In the genomic region with DNA sequence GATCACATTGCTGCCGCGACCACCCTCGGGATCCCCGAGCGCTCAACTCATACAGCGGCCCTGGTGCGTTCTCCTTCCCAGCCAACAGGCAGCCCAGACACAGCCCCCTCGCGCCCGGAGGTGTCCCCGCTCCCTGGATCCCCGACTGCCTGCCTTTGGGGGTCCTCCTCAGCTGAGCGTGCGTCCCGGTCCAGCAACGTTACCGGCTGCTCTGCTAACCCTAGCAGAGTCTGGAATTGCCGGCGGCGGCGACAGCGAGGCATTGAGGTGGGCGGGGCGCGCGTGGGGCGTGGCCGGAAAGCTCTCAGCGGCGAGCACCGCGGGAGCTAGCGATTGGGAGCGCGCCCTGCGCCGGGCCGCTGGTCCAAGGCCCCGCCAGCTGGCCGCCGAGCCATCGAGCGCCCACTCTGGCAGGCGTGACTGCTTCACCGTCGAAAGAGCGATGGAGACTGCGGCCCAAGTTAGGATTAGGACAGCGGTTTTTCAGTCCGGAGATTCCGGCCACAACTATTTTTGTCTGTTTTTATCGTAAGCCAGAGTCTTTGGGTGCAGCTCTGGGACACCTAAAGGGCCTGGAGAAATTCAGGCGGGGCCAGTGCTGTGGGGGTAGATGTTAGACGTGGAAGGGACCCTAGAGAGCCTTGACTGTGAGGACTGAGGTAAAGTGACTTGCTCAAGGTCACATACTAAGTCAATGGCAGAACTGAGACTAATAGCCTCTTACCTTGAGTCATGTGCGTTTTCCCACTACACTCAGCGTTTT, we compare ENCODE assay signal across 8 cellular contexts. TPM values are rescaled to one million over a fixed set of nuclear protein-coding genes. Genes with fewer than 3 reads are reported as not detected.
DNase-seq lines count a peak whose midpoint lies in the region; ATAC-seq and FAIRE-seq lines count a peak whose summit lies in the region.

Gene HEATR5A, minus strand, starts transcription at position 232 of the 763 bp plus-strand sequence. CDS start 17,575 bp downstream, outside the sequence.

- peaks cover 19% of the 10 kb centered on the region for H3K4me1 Mint-ChIP-seq in T-helper 17 cell

- H3K4me3 ChIP-seq in right cardiac atrium (ENCODE audit: low read length) = peak within 1 kb of the TSS; percentile 75

- DNase-seq in NCI-H187 (lab: John Stamatoyannopoulos, UW) (peak; percentile 86 to 94), T-helper 17 cell (peak; percentile 86 to 94 (median 90)), anterior cingulate cortex (lab: John Stamatoyannopoulos, UW) (peak; percentile 46 to 97 (median 89)), right cardiac atrium (peak; percentile 97 to 99 (median 99)), pulmonary artery endothelial cell (ENCODE audit: low read depth, low spot score) (peak; percentile 82), urothelium cell line (ENCODE audit: low spot score) (peak; percentile 97)

- ATAC-seq in GM18502 (IDR thresholded peaks at IDR 0.05; ENCODE audit: poor library complexity, unreplicated experiment) (peak; percentile 97), HG02943 (IDR thresholded peaks at IDR 0.05; ENCODE audit: low read depth, unreplicated experiment) (peak; percentile 94), T-helper 17 cell (peak; percentile 99), right cardiac atrium (peak; percentile 99)

- H3K4me3 Mint-ChIP-seq in T-helper 17 cell = peak within 1 kb of the TSS; percentile 99

- H3K36me3 Mint-ChIP-seq in T-helper 17 cell (ENCODE audit: low read depth) = peaks cover 4% of the 10 kb centered on the region

- peak within 1 kb of the TSS; percentile 92 for H3K27ac Mint-ChIP-seq in T-helper 17 cell

- peak within 1 kb of the TSS; percentile 80 for H3K27ac ChIP-seq in right cardiac atrium (ENCODE audit: low read length)

- FAIRE-seq in urothelium cell line (lab: Jason Lieb, UNC) = peak; percentile 55

- no peaks in the 10 kb centered on the region for H3K27me3 Mint-ChIP-seq in T-helper 17 cell

- intact Hi-C loops in right cardiac atrium (cut with DNase I) = no loop called here

- 3% methylated on average over 56 of the region's 56 CpGs for WGBS in right cardiac atrium

- H3K4me1 ChIP-seq in right cardiac atrium (ENCODE audit: control insufficient read depth, insufficient read depth, low read length) = no peaks in the 10 kb centered on the region

- H3K9me3 ChIP-seq in T-helper 17 cell (ENCODE audit: control insufficient read depth, low read length, poor library complexity, severe bottlenecking) = no peaks in the 10 kb centered on the region
- no peaks in the 10 kb centered on the region for H3K9me3 ChIP-seq in right cardiac atrium (ENCODE audit: control insufficient read depth, low read length)

- no peaks in the 10 kb centered on the region for H3K27me3 ChIP-seq in right cardiac atrium (ENCODE audit: control insufficient read depth, insufficient read depth)

RNA-seq across cellular contexts. Expression of gene HEATR5A, which starts in this region (rescaled TPM):
- total RNA-seq in T-helper 17 cell = 1 to 10 TPM; 7.9 to 8.3 TPM
- total RNA-seq in right cardiac atrium = 10 to 100 TPM; 34.0 to 54.1 (median 41.3) TPM
- polyA plus RNA-seq in right cardiac atrium = 15.0 TPM
- 28.0 and 47.3 TPM in 2 replicates for total RNA-seq in pulmonary artery endothelial cell

Comparison
In these comparisons a context has a peak if more than half of its experiments do, and no peak if none do; other contexts are left out.
1. Peak in every context shown above with its lines: DNase-seq, ATAC-seq, H3K4me3 ChIP-seq and H3K27ac ChIP-seq.